In the genomic region with DNA sequence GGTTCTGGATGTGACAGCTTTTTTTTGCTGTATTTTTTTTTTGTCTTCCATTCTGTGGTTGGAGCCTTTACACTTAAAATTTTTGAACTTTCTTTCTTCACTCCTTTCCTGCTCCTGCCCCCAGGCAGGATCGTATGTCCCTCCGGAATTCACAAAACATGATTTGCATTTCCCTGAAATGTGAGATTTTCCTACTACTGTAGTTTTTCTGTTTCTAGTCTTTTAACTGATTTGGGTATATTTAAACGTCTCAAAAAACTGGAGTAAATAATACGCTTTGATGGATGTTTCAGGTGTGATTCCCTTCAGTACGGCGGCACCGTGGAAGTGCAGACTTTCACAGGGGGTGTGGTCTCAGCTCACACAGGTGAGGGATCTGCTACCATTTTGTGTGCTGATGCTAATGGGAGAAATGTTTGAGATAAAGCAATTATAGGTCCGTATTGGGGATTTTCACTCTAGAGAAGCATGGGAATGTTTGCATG, we compare ENCODE assay signal across 8 cellular contexts. TPM values are rescaled to one million over a fixed set of nuclear protein-coding genes. Genes with fewer than 3 reads are reported as not detected.
A peak's percentile ranks its signal among the peaks of the same experiment; 100 is the strongest.
DNase-seq lines count a peak whose midpoint lies in the region; ATAC-seq and TF ChIP-seq lines count a peak whose summit lies in the region.

No MANE protein-coding gene starts in this region.

- H3K27ac Mint-ChIP-seq in T-helper 17 cell = peak overlapping the region; percentile 100

- DNase-seq in T-helper 17 cell (no peak), fibroblast of villous mesenchyme (ENCODE audit: low read depth) (no peak), sigmoid colon (no peak), NCI-H2171 treated with DMSO at 0.1 percent for 48 hours (lab: John Stamatoyannopoulos, UW) (no peak)
- DNase-seq in activated CD4-positive, CD25-positive, alpha-beta regulatory T cell (lab: John Stamatoyannopoulos, UW) = no peak

- H3K36me3 Mint-ChIP-seq in T-helper 17 cell (ENCODE audit: low read depth) = no peaks in the 10 kb centered on the region

- no peak for TF ChIP-seq EP300 in sigmoid colon (IDR thresholded peaks at IDR 0.05)

- no peaks in the 10 kb centered on the region for H3K27me3 ChIP-seq in sigmoid colon

- ATAC-seq in T-helper 17 cell (no peak), HG03469 (IDR thresholded peaks at IDR 0.05; ENCODE audit: unreplicated experiment) (no peak), HG02852 (IDR thresholded peaks at IDR 0.05; ENCODE audit: unreplicated experiment) (no peak)

- H3K27ac ChIP-seq in sigmoid colon = peak overlapping the region; percentile 97 to 100 (median 100)

- H3K27me3 Mint-ChIP-seq in T-helper 17 cell = no peaks in the 10 kb centered on the region

- intact Hi-C loops in sigmoid colon (cut with DNase I) = loop anchor here (2.0 to 5.0 kb wide), 3 partner anchors 19 to 223 kb away; a partner anchor contains a TSS

- TF ChIP-seq POLR2A in sigmoid colon (IDR thresholded peaks at IDR 0.05) = no peak

- H3K4me3 ChIP-seq in GM12875 (ENCODE audit: low read depth, low read length) = peak overlapping the region; percentile 98
- peak overlapping the region; percentile 95 for H3K4me3 ChIP-seq in fibroblast of villous mesenchyme (ENCODE audit: low read depth, low read length)
- H3K4me3 ChIP-seq in sigmoid colon = peak overlapping the region; percentile 92 to 100 (median 100)

- H3K4me1 ChIP-seq in sigmoid colon = peaks cover 0 to 26% (median 20%) of the 10 kb centered on the region in 4 donors

- 20 to 46% methylated on average over 8 of the region's 8 CpGs for WGBS in sigmoid colon, 2 donors

- peak overlapping the region; percentile 97 for H3K4me3 Mint-ChIP-seq in T-helper 17 cell

- H3K4me1 Mint-ChIP-seq in T-helper 17 cell = peaks cover 29% of the 10 kb centered on the region

- H3K9me3 ChIP-seq in T-helper 17 cell (ENCODE audit: control insufficient read depth, low read length, poor library complexity, severe bottlenecking) = no peaks in the 10 kb centered on the region
- H3K9me3 ChIP-seq in sigmoid colon = no peaks in the 10 kb centered on the region

- TF ChIP-seq CTCF in GM12875 (IDR thresholded peaks at IDR 0.05; ENCODE audit: borderline replicate concordance, insufficient read depth, low read depth, low read length) (no peak), fibroblast of villous mesenchyme (IDR thresholded peaks at IDR 0.05; ENCODE audit: insufficient read depth, low read depth, low read length) (no peak), sigmoid colon (IDR thresholded peaks at IDR 0.05) (no peak)

- peaks cover 27 to 46% (median 42%) of the 10 kb centered on the region in 4 donors for H3K36me3 ChIP-seq in sigmoid colon

RNA-seq across cellular contexts. Expression of a gene that starts 0.7 kb away (rescaled TPM):
- 10 to 100 TPM; 86.9 to 90.5 TPM for total RNA-seq in T-helper 17 cell
- 15.1 and 16.8 TPM in 2 replicates for total RNA-seq in fibroblast of villous mesenchyme
- total RNA-seq in sigmoid colon = 10 to 100 TPM; 13.2 to 39.1 (median 23.4) TPM
- 10 to 100 TPM in 1 of 3 donors, 1 to 10 TPM in 2; 2.4 to 37.3 (median 9.0) TPM for polyA plus RNA-seq in sigmoid colon

RNA-seq across cellular contexts. Expression of a gene that starts 41.4 kb away (rescaled TPM):
- 100 to 1,000 TPM; 217 to 246 TPM for total RNA-seq in T-helper 17 cell
- total RNA-seq in fibroblast of villous mesenchyme = 30.2 and 30.3 TPM in 2 replicates
- 10 to 100 TPM; 12.5 to 29.6 (median 22.7) TPM for total RNA-seq in sigmoid colon
- 10 to 100 TPM; 26.4 to 61.6 (median 30.0) TPM for polyA plus RNA-seq in sigmoid colon

RNA-seq across cellular contexts. Expression of a gene that starts 48.6 kb away (rescaled TPM):
- total RNA-seq in T-helper 17 cell = 10 to 100 TPM; 31.6 to 38.1 TPM
- total RNA-seq in fibroblast of villous mesenchyme = 22.2 and 26.3 TPM in 2 replicates
- 10 to 100 TPM; 20.1 to 28.5 (median 23.7) TPM for total RNA-seq in sigmoid colon
- polyA plus RNA-seq in sigmoid colon = 10 to 100 TPM; 19.2 to 45.0 (median 23.8) TPM

RNA-seq across cellular contexts. Expression of a gene that starts 48.9 kb away (rescaled TPM):
- 10 to 100 TPM; 74.1 to 89.1 TPM for total RNA-seq in T-helper 17 cell
- 5.2 and 5.6 TPM in 2 replicates for total RNA-seq in fibroblast of villous mesenchyme
- 10 to 100 TPM; 20.8 to 37.5 (median 29.4) TPM for total RNA-seq in sigmoid colon
- polyA plus RNA-seq in sigmoid colon = 10 to 100 TPM; 28.8 to 51.4 (median 38.4) TPM
